ENCODE assay signal across 8 cellular contexts in the genomic region with DNA sequence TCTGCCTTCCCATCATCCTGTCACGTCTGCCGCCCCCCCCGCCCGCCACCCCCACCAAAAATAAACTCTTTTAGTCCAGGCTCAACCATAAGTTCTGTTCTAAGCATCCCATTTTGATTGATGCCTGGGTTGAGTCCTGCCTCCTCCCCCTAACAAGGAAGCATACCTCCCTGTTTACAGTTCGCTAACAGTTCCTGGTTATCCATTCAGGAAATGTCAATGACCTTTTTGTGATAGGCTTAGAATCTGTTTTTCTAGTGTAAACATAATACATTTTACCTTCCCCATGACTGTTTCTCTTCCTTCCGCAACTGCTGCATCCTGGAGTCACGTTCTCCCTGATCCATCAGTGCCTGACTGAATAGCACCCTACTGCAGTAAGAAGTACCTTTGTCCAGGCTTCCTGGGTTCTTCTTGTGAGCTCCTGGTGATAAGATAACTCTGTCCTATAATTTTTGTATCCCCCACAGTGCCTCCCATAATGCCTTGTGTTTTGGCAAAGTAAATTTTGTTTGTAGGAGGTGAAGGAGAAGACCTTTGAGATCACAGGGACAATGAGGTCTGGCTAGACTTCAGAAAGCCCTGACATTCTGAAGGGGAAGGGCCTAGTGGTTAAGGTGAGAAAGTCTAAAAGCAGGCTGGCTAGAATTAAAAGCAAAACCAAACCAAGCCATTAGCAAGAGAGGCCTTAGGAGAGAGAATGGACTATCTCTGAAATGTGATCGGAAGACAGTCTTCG. TPM values are rescaled to one million over a fixed set of nuclear protein-coding genes. Genes with fewer than 3 reads are reported as not detected.
DNase-seq lines count a peak whose midpoint lies in the region; ATAC-seq and TF ChIP-seq lines count a peak whose summit lies in the region.

No MANE protein-coding gene starts in this region.

- H3K27me3 ChIP-seq in AG04450 (ENCODE audit: control insufficient read depth, insufficient read depth, low read length), result no peaks in the 10 kb centered on the region

- H3K27ac ChIP-seq in AG04450 (ENCODE audit: low read depth, low read length), result peak overlapping the region; percentile 81

- H3K9me3 ChIP-seq in AG04450 (ENCODE audit: control insufficient read depth, insufficient read depth, low read length), result no peaks in the 10 kb centered on the region

- H3K27me3 Mint-ChIP-seq in T-helper 1 cell treated with Interleukin-12 subunit alpha and Interleukin-12 subunit beta and Interleukin-4 antibody, amounts not matched to agents 30 μg/mL and 1 μg/mL, for 36 hours (ENCODE audit: low read depth), result no peaks in the 10 kb centered on the region

- H3K9me3 Mint-ChIP-seq in T-helper 1 cell treated with Interleukin-12 subunit alpha and Interleukin-12 subunit beta and Interleukin-4 antibody, amounts not matched to agents 30 μg/mL and 1 μg/mL, for 36 hours, result no peaks in the 10 kb centered on the region
- H3K9me3 Mint-ChIP-seq in stimulated activated effector memory CD8-positive, alpha-beta T cell treated with anti-CD3 and anti-CD28 coated beads, Interleukin-12 subunit alpha, Interleukin-12 subunit beta, amount 100 ng/mL, for 72 hours, result no peaks in the 10 kb centered on the region

- ATAC-seq in GM19467 (IDR thresholded peaks at IDR 0.05; ENCODE audit: unreplicated experiment), result peak; percentile 41
- peak; percentile 31 for ATAC-seq in left ventricle myocardium superior
- ATAC-seq in stimulated activated effector memory CD8-positive, alpha-beta T cell treated with anti-CD3 and anti-CD28 coated beads, Interleukin-12 subunit alpha, Interleukin-12 subunit beta, amount 100 ng/mL, for 72 hours, result peak; percentile 15
- no peak for ATAC-seq in HG02884 (IDR thresholded peaks at IDR 0.05; ENCODE audit: unreplicated experiment)

- H3K36me3 Mint-ChIP-seq in T-helper 1 cell treated with Interleukin-12 subunit alpha and Interleukin-12 subunit beta and Interleukin-4 antibody, amounts not matched to agents 30 μg/mL and 1 μg/mL, for 36 hours (ENCODE audit: low read depth), result peaks cover 17% of the 10 kb centered on the region
- H3K36me3 Mint-ChIP-seq in stimulated activated effector memory CD8-positive, alpha-beta T cell treated with anti-CD3 and anti-CD28 coated beads, Interleukin-12 subunit alpha, Interleukin-12 subunit beta, amount 100 ng/mL, for 72 hours, result peaks cover 74% of the 10 kb centered on the region

- H3K4me1 Mint-ChIP-seq in T-helper 1 cell treated with Interleukin-12 subunit alpha and Interleukin-12 subunit beta and Interleukin-4 antibody, amounts not matched to agents 30 μg/mL and 1 μg/mL, for 36 hours (ENCODE audit: low read depth), result peaks cover 71% of the 10 kb centered on the region
- H3K4me1 Mint-ChIP-seq in stimulated activated effector memory CD8-positive, alpha-beta T cell treated with anti-CD3 and anti-CD28 coated beads, Interleukin-12 subunit alpha, Interleukin-12 subunit beta, amount 100 ng/mL, for 72 hours, result peaks cover 88% of the 10 kb centered on the region

- CTCF ChIA-PET in AG04450 (lab: Charles Lee), result interaction anchor here (0.5 to 7.7 kb wide), 9 partner anchors 14 to 86 kb away, joined by 3 to 72 read pairs (median 8); no protein-coding TSS in a partner anchor

- peak overlapping the region; percentile 64 for H3K4me3 Mint-ChIP-seq in T-helper 1 cell treated with Interleukin-12 subunit alpha and Interleukin-12 subunit beta and Interleukin-4 antibody, amounts not matched to agents 30 μg/mL and 1 μg/mL, for 36 hours
- H3K4me3 Mint-ChIP-seq in stimulated activated effector memory CD8-positive, alpha-beta T cell treated with anti-CD3 and anti-CD28 coated beads, Interleukin-12 subunit alpha, Interleukin-12 subunit beta, amount 100 ng/mL, for 72 hours, result peak overlapping the region; percentile 96

- H3K27ac Mint-ChIP-seq in T-helper 1 cell treated with Interleukin-12 subunit alpha and Interleukin-12 subunit beta and Interleukin-4 antibody, amounts not matched to agents 30 μg/mL and 1 μg/mL, for 36 hours, result peak overlapping the region; percentile 93
- H3K27ac Mint-ChIP-seq in stimulated activated effector memory CD8-positive, alpha-beta T cell treated with anti-CD3 and anti-CD28 coated beads, Interleukin-12 subunit alpha, Interleukin-12 subunit beta, amount 100 ng/mL, for 72 hours, result peak overlapping the region; percentile 95

- POLR2A ChIA-PET in AG04450 (lab: Yijun Ruan, JAX), result interaction anchor here (0.7 kb wide), 1 partner anchor 40 kb away, joined by 5 read pairs; a partner anchor contains a TSS

- DNase-seq in AG04450 (ENCODE audit: low read depth, low spot score) (no peak), left ventricle myocardium superior (no peak), SKM-1 (lab: John Stamatoyannopoulos, UW; ENCODE audit: unreplicated experiment) (no peak), amniotic stem cell (lab: John Stamatoyannopoulos, UW) (no peak)
- DNase-seq in stimulated activated effector memory CD8-positive, alpha-beta T cell treated with anti-CD3 and anti-CD28 coated beads, Interleukin-12 subunit alpha, Interleukin-12 subunit beta, amount 100 ng/mL, for 72 hours (ENCODE audit: low spot score in 2 of 2), result no peak

- H3K4me3 ChIP-seq in AG04450 (ENCODE audit: low read depth, low read length), result no peak overlapping the region

- TF ChIP-seq CTCF in AG04450 (IDR thresholded peaks at IDR 0.05; ENCODE audit: low read depth, low read length), result no peak

- intact Hi-C loops in left ventricle myocardium superior (cut with micrococcal nuclease), result loop anchor here (5.0 kb wide), 1 partner anchor 64 kb away; a partner anchor contains a TSS

RNA-seq across cellular contexts. Expression of a gene that starts 7.3 kb away (rescaled TPM):
- 5.7 and 6.4 TPM in 2 replicates for polyA plus RNA-seq in AG04450 (2011; rRNA removed)
- polyA minus RNA-seq in AG04450 (2011; rRNA and poly(A)+ RNA removed), result 5.0 and 6.1 TPM in 2 replicates
- total RNA-seq in left ventricle myocardium superior, result 24.7 TPM

RNA-seq across cellular contexts. Expression of a gene that starts 27.4 kb away (rescaled TPM):
- polyA plus RNA-seq in AG04450 (2011; rRNA removed), result not detected in 2 replicates
- polyA minus RNA-seq in AG04450 (2011; rRNA and poly(A)+ RNA removed), result not detected in 2 replicates
- total RNA-seq in left ventricle myocardium superior, result 0.77 TPM

RNA-seq across cellular contexts. Expression of a gene that starts 39.6 kb away (rescaled TPM):
- 11.3 and 12.9 TPM in 2 replicates for polyA plus RNA-seq in AG04450 (2011; rRNA removed)
- polyA minus RNA-seq in AG04450 (2011; rRNA and poly(A)+ RNA removed), result 16.2 and 22.0 TPM in 2 replicates
- total RNA-seq in left ventricle myocardium superior, result 27.3 TPM

RNA-seq across cellular contexts. Expression of a gene that starts 39.8 kb away (rescaled TPM):
- 0.29 and 0.33 TPM in 2 replicates for polyA plus RNA-seq in AG04450 (2011; rRNA removed)
- 0.35 and 2.1 TPM in 2 replicates for polyA minus RNA-seq in AG04450 (2011; rRNA and poly(A)+ RNA removed)
- 0.77 TPM for total RNA-seq in left ventricle myocardium superior

RNA-seq across cellular contexts. Expression of a gene that starts 55.9 kb away (rescaled TPM):
- polyA plus RNA-seq in AG04450 (2011; rRNA removed), result 164 and 227 TPM in 2 replicates
- 37.1 and 50.6 TPM in 2 replicates for polyA minus RNA-seq in AG04450 (2011; rRNA and poly(A)+ RNA removed)
- 40.4 TPM for total RNA-seq in left ventricle myocardium superior
